ENCODE assay signal across 14 cellular contexts in genomic region chr12:105089817-105090216, GRCh38.
"Had no signal": no experiment of that assay in that cellular context is flagged by ENCODE, and none has a peak within 500 bp of the region (broad histone marks: within the 10 kb centered on the region; RNA-seq: fewer than 3 reads in every experiment).

No MANE protein-coding gene starts in this region.

- H3K4me3 ChIP-seq: testis, tibial nerve had no signal

- DNase-seq: foreskin keratinocyte; left colon; mesendoderm; naive B cell; posterior cingulate gyrus; stimulated activated CD4-positive, alpha-beta T cell treated with anti-CD3 and anti-CD28 coated beads, Interleukin-2, amount 100 ng/mL, for 24 hours; stimulated activated CD4-positive, alpha-beta T cell treated with anti-CD3 and anti-CD28 coated beads, Interleukin-4, amount 100 ng/mL, for 4 hours; stimulated activated naive B cell treated with anti-CD40 and anti-IgM and Interleukin-4, amounts not matched to agents 10 μg/mL and 1 μg/mL and 100 μg/mL, for 72 hours; stimulated activated naive CD8-positive, alpha-beta T cell treated with anti-CD3 and anti-CD28 coated beads, Interleukin-15, amount 100 ng/mL, for 72 hours; testis had no signal

- H3K36me3 ChIP-seq: neutrophil, tibial nerve had no signal

- FAIRE-seq: colon had no signal

- H3K27ac ChIP-seq: foreskin keratinocyte, neutrophil, testis, tibial nerve had no signal

- H3K9me3 ChIP-seq: neutrophil, testis had no signal

- ATAC-seq: foreskin keratinocyte; left colon; sciatic nerve; stimulated activated naive B cell treated with anti-CD40 and anti-IgM and Interleukin-4, amounts not matched to agents 10 μg/mL and 1 μg/mL and 100 μg/mL, for 72 hours; stimulated activated naive CD8-positive, alpha-beta T cell treated with anti-CD3 and anti-CD28 coated beads, Interleukin-15, amount 100 ng/mL, for 72 hours had no signal

- H3K4me1 ChIP-seq: testis had no signal

- H3K27me3 ChIP-seq: foreskin keratinocyte, testis had no signal
